18 cellular contexts compared by ENCODE assay signal in genomic region chr6:129235167-129236072, GRCh38.
DNase-seq lines count a peak whose midpoint lies in the region; ATAC-seq, FAIRE-seq and TF ChIP-seq lines count a peak whose summit lies in the region.
"Had no signal": no experiment of that assay in that cellular context is flagged by ENCODE, and none has a peak within 500 bp of the region (broad histone marks: within the 10 kb centered on the region; RNA-seq: fewer than 3 reads in every experiment).

No MANE protein-coding gene starts in this region.

- H3K4me1 ChIP-seq in OCI-LY7 (ENCODE audit: insufficient read depth, low read length, poor library complexity, severe bottlenecking) (peaks cover 37% of the 10 kb centered on the region), colonic mucosa (no peaks in the 10 kb centered on the region)
- H3K4me1 ChIP-seq: parathyroid adenoma had no signal

- H3K4me2 ChIP-seq in OCI-LY7 (ENCODE audit: low read length): peak overlapping the region; percentile 40; the same call in 1 of the 2 replicates

- no peak for TF ChIP-seq CTCF in OCI-LY7 (conservative IDR thresholded peaks at IDR 0.05; ENCODE audit: low read length)
- TF ChIP-seq CTCF in fibroblast of villous mesenchyme (IDR thresholded peaks at IDR 0.05; ENCODE audit: insufficient read depth, low read depth, low read length): no peak
- no peak for TF ChIP-seq CTCF in D721Med (IDR thresholded peaks at IDR 0.05; ENCODE audit: insufficient read depth, missing control alignments)
- TF ChIP-seq CTCF in colonic mucosa (IDR thresholded peaks at IDR 0.05): no peak

- POLR2A ChIA-PET in OCI-LY7 (lab: Charles Lee): no interaction called here

- no peak overlapping the region for H3K9ac ChIP-seq in colonic mucosa (ENCODE audit: low read depth in 2 of 2, low read length in 2 of 2)
- H3K9ac ChIP-seq: parathyroid adenoma had no signal

- no peaks in the 10 kb centered on the region for H4K20me1 ChIP-seq in OCI-LY7 (ENCODE audit: insufficient read depth, low read length)

- no peak for TF ChIP-seq POLR2A in H54 (IDR thresholded peaks at IDR 0.05; ENCODE audit: low read depth, low read length)

- H3K27ac ChIP-seq in OCI-LY7 (ENCODE audit: low read depth, low read length, poor library complexity, severe bottlenecking) (no peak overlapping the region), colonic mucosa (no peak overlapping the region)
- H3K27ac ChIP-seq: C4-2B, parathyroid adenoma had no signal

- no peaks in the 10 kb centered on the region for H3K27me3 ChIP-seq in colonic mucosa

- no peaks in the 10 kb centered on the region for H3K9me2 ChIP-seq in OCI-LY7 (ENCODE audit: insufficient read depth, low read length)

- H3K79me2 ChIP-seq in OCI-LY7 (ENCODE audit: insufficient read depth, low read depth, low read length): no peaks in the 10 kb centered on the region
- H3K79me2 ChIP-seq: parathyroid adenoma had no signal

- intact Hi-C loops in OCI-LY7 (cut with micrococcal nuclease; ENCODE audit: unreplicated experiment): loop anchor here (5.0 kb wide), 1 partner anchor 127 kb away; no protein-coding TSS in a partner anchor
- intact Hi-C loops in sciatic nerve (cut with DNase I): no loop called here
- intact Hi-C loops in colonic mucosa (cut with DNase I): no loop called here

- no peak for DNase-seq in OCI-LY7 (ENCODE audit: low spot score)
- peak; percentile 42 for DNase-seq in fibroblast of villous mesenchyme (ENCODE audit: low read depth)
- no peak for DNase-seq in sciatic nerve (ENCODE audit: low spot score)
- no peak for DNase-seq in inferior parietal cortex (ENCODE audit: extremely low spot score)
- DNase-seq in D721Med (ENCODE audit: insufficient read length, low spot score): no peak
- no peak for DNase-seq in colonic mucosa
- DNase-seq in H54 (ENCODE audit: insufficient read length, low spot score): no peak
- DNase-seq: activated CD4-positive, alpha-beta memory T cell treated with anti-CD3 and anti-CD28 coated beads for 36 hours; cerebellar nuclear complex; islet precursor cell; Karpas-422; NCI-H146; OCI-M1 had no signal

- no TSS peak for BruUV-seq in OCI-LY7 (replicated peaks; lab: Mats Ljungman, UMichigan)

- no peak overlapping the region for H3K4me3 ChIP-seq in OCI-LY7 (ENCODE audit: low read depth, low read length, poor library complexity, severe bottlenecking)
- H3K4me3 ChIP-seq in fibroblast of villous mesenchyme (ENCODE audit: low read depth, low read length): no peak overlapping the region
- no peak overlapping the region for H3K4me3 ChIP-seq in colonic mucosa

- CTCF ChIA-PET in OCI-LY7 (lab: Charles Lee; ENCODE audit: unreplicated experiment): no interaction called here

- H3K36me3 ChIP-seq in OCI-LY7 (ENCODE audit: insufficient read depth, low read length): no peaks in the 10 kb centered on the region
- H3K36me3 ChIP-seq in colonic mucosa: no peaks in the 10 kb centered on the region

- H2AFZ ChIP-seq in OCI-LY7 (ENCODE audit: low read length): no peak overlapping the region
- H2AFZ ChIP-seq: parathyroid adenoma had no signal

- peak; percentile 1 for ATAC-seq in GM19397 (IDR thresholded peaks at IDR 0.05; ENCODE audit: unreplicated experiment)
- ATAC-seq in sciatic nerve: peak; percentile 16
- ATAC-seq: SK-N-SH treated with all-trans-retinoic acid at 6 μM for 48 hours had no signal

- FAIRE-seq in D721Med (lab: Jason Lieb, UNC): no peak
- no peak for FAIRE-seq in H54 (lab: Jason Lieb, UNC)
- FAIRE-seq: TTC549 had no signal

- H3K9me3 ChIP-seq in OCI-LY7 (ENCODE audit: low read length) (no peaks in the 10 kb centered on the region), colonic mucosa (no peaks in the 10 kb centered on the region)
